1 cellular context compared by ENCODE assay signal in genomic region chr12:89731614-89732013, GRCh38.
TF ChIP-seq lines count a peak whose summit lies in the region.

No MANE protein-coding gene starts in this region.

TF ChIP-seq in IMR-90, 13 proteins besides CTCF, POLR2A, EP300 and RAD21:
- no peak for TF ChIP-seq MAZ (IDR thresholded peaks at IDR 0.05; ENCODE audit: borderline replicate concordance, low read depth, low read length)
- TF ChIP-seq SMC3 (IDR thresholded peaks at IDR 0.05; ENCODE audit: low read depth, low read length): no peak
- no peak for TF ChIP-seq RCOR1 (IDR thresholded peaks at IDR 0.05; ENCODE audit: insufficient replicate concordance, low read length)
- peak; percentile 69 for TF ChIP-seq FOS (IDR thresholded peaks at IDR 0.05; ENCODE audit: low read depth, low read length)
- peak; percentile 76 for TF ChIP-seq USF2 (IDR thresholded peaks at IDR 0.05; ENCODE audit: low read depth, low read length)
- TF ChIP-seq RFX5 (IDR thresholded peaks at IDR 0.05; ENCODE audit: low read depth, low read length): no peak
- no peak for TF ChIP-seq NFE2L2 (IDR thresholded peaks at IDR 0.05; ENCODE audit: low read depth, low read length)
- peak; percentile 90 for TF ChIP-seq BHLHE40 (IDR thresholded peaks at IDR 0.05; ENCODE audit: low read depth, low read length)
- TF ChIP-seq CHD1 (IDR thresholded peaks at IDR 0.05; ENCODE audit: low read depth, low read length): no peak
- TF ChIP-seq ELK1 (IDR thresholded peaks at IDR 0.05; ENCODE audit: borderline replicate concordance, low read depth, low read length): no peak
- no peak for TF ChIP-seq MXI1 (IDR thresholded peaks at IDR 0.05; ENCODE audit: borderline replicate concordance, low read depth, low read length)
- TF ChIP-seq MAFK (IDR thresholded peaks at IDR 0.05; ENCODE audit: low read depth, low read length): no peak
- TF ChIP-seq CEBPB (IDR thresholded peaks at IDR 0.05; ENCODE audit: low read depth, low read length): peak; percentile 93
